ENCODE assay signal across 33 cellular contexts in the genomic region with DNA sequence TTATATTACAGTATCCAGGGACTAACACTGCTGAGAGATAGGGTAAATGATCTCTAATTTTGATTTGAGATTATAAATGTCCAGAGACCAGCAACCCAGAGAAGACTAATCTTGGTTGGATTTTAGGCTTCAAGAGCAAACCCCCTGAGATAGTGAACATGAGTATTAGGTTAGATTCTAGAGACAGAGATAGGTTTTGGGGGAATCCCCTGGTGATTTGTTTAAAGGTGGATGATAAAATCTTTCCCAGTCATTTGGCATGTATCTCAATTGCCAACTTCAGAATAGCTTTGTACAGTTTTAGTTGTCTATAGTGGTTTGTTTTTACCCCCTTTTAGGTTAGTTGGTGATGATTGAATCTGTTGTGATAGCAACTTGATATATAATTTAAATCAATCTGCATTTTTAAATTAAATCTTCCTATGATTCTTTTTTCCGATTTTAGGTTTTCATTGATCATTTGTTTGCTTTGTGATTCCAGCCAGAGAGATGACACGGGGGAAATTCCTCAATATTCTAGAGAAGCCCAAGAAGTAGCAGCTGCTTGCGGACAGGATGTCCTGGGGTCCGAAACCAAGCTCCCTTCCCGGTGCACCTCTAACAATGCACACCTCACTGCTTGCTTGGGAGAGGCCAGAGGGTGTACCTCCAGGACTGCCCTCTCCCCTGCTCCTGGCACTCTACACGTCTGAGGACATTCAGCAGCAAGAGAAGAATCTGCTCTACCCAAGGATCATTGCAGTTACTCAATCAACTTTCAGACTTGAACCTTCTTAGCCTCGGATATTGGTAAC. TPM values are rescaled to one million over a fixed set of nuclear protein-coding genes. Genes with fewer than 3 reads are reported as not detected.
"Had no signal": no experiment of that assay in that cellular context is flagged by ENCODE, and none has a peak within 500 bp of the region (broad histone marks: within the 10 kb centered on the region; RNA-seq: fewer than 3 reads in every experiment).

No MANE protein-coding gene starts in this region.

- H3K9me3 Mint-ChIP-seq: mesothelial cell of epicardium, naive B cell had no signal

- H3K4me3 ChIP-seq: coronary artery, dorsolateral prefrontal cortex, esophagus squamous epithelium, gastrocnemius medialis, heart right ventricle, left lung, lower lobe of right lung, mucosa of descending colon had no signal

- H3K27me3 ChIP-seq: dorsolateral prefrontal cortex, esophagus squamous epithelium, gastrocnemius medialis, heart right ventricle, left lung had no signal

- DNase-seq: dermis blood vessel endothelial cell; dorsolateral prefrontal cortex; effector CD4-positive, alpha-beta T cell; effector memory CD4-positive, alpha-beta T cell; esophagus squamous epithelium; foreskin fibroblast; foreskin melanocyte; gastrocnemius medialis; glutamatergic neuron; head of caudate nucleus; heart right ventricle; hippocampal formation; left cardiac atrium; left lung; left ventricle myocardium superior; lower lobe of right lung; mesenchymal stem cell; mucosa of descending colon; naive B cell had no signal

- H3K4me1 ChIP-seq: esophagus squamous epithelium, gastrocnemius medialis, heart right ventricle, left lung, lower lobe of right lung had no signal

- H3K36me3 ChIP-seq: gastrocnemius medialis had no signal

- FAIRE-seq: colon, endothelial cell of umbilical vein, islet of Langerhans, keratinocyte had no signal

- H3K27ac Mint-ChIP-seq: mesothelial cell of epicardium had no signal

- H3K27me3 Mint-ChIP-seq: naive B cell had no signal

- H3K4me1 Mint-ChIP-seq: mesothelial cell of epicardium had no signal

- H3K27ac ChIP-seq: coronary artery, dorsolateral prefrontal cortex, esophagus squamous epithelium, gastrocnemius medialis, heart right ventricle, left lung, lower lobe of right lung had no signal

- ATAC-seq: gastrocnemius medialis, heart right ventricle, left cardiac atrium, left lung, left ventricle myocardium superior, lower lobe of right lung, mucosa of descending colon had no signal

- H3K9me3 ChIP-seq: esophagus squamous epithelium, gastrocnemius medialis, heart right ventricle, left lung, lower lobe of right lung, mucosa of descending colon had no signal

- H3K4me3 Mint-ChIP-seq: mesothelial cell of epicardium, naive B cell had no signal

RNA-seq across cellular contexts. Expression of a gene that starts 40.6 kb away (rescaled TPM):
- total RNA-seq: dermis blood vessel endothelial cell, endothelial cell of umbilical vein, epithelial cell of proximal tubule, esophagus squamous epithelium, gastrocnemius medialis, glomerular endothelial cell, heart right ventricle, kidney epithelial cell, left cardiac atrium, left lung, left ventricle myocardium superior, lower leg skin, lower lobe of right lung, lung microvascular endothelial cell, mesenteric fat pad, mesothelial cell of epicardium, mucosa of descending colon, myocyte had no signal
- polyA plus RNA-seq: endothelial cell of umbilical vein, esophagus, heart right ventricle, keratinocyte had no signal
